ENCODE assay signal across 11 cellular contexts in genomic region chr12:46357438-46358324, GRCh38. TPM values are rescaled to one million over a fixed set of nuclear protein-coding genes. Genes with fewer than 3 reads are reported as not detected.
DNase-seq lines count a peak whose midpoint lies in the region; ATAC-seq, FAIRE-seq and TF ChIP-seq lines count a peak whose summit lies in the region.
"Had no signal": no experiment of that assay in that cellular context is flagged by ENCODE, and none has a peak within 500 bp of the region (broad histone marks: within the 10 kb centered on the region; RNA-seq: fewer than 3 reads in every experiment).

No MANE protein-coding gene starts in this region.

- no peaks in the 10 kb centered on the region for H3K4me1 ChIP-seq in DND-41 (ENCODE audit: insufficient read depth, low read length)
- no peaks in the 10 kb centered on the region for H3K4me1 ChIP-seq in mesodermal cell (ENCODE audit: control insufficient read depth, insufficient read depth, low read length, poor library complexity, severe bottlenecking)
- H3K4me1 ChIP-seq: colonic mucosa had no signal

- TF ChIP-seq RAD21 in Ishikawa (IDR thresholded peaks at IDR 0.05; ENCODE audit: low read depth) = no peak

- H3K9ac ChIP-seq in DND-41 (ENCODE audit: low read depth, low read length) = no peak overlapping the region
- H3K9ac ChIP-seq: parathyroid adenoma had no signal

- TF ChIP-seq CTCF in DND-41 (IDR thresholded peaks at IDR 0.05; ENCODE audit: borderline replicate concordance, extremely low read depth, low read length, poor library complexity, severe bottlenecking) (no peak), bronchial epithelial cell (IDR thresholded peaks at IDR 0.05; ENCODE audit: insufficient read depth, low read length, severe bottlenecking) (no peak)

- no peaks in the 10 kb centered on the region for H3K79me2 ChIP-seq in DND-41 (ENCODE audit: insufficient read depth, low read length)
- H3K79me2 ChIP-seq: parathyroid adenoma had no signal

- intact Hi-C loops in head of caudate nucleus (cut with DNase I) = no loop called here

- peaks cover 30% of the 10 kb centered on the region for H4K20me1 ChIP-seq in DND-41 (ENCODE audit: insufficient read depth, low read length)

- H2AFZ ChIP-seq in DND-41 (ENCODE audit: low read depth, low read length) = no peak overlapping the region
- H2AFZ ChIP-seq: parathyroid adenoma had no signal

- peak; percentile 8; the same call in 1 of the 2 replicates for TF ChIP-seq EP300 in Ishikawa (IDR thresholded peaks at IDR 0.05; ENCODE audit: borderline replicate concordance)

- DNase-seq in DND-41 = peak; percentile 18
- DNase-seq in bronchial epithelial cell (ENCODE audit: low read depth) = peak; percentile 97
- DNase-seq in head of caudate nucleus = no peak
- DNase-seq in Ammon's horn (ENCODE audit: low spot score) = no peak
- DNase-seq: colonic mucosa had no signal

- H3K27me3 ChIP-seq in DND-41 (ENCODE audit: insufficient read depth, low read length, poor library complexity) (no peaks in the 10 kb centered on the region), bronchial epithelial cell (ENCODE audit: control insufficient read depth, insufficient read depth, low read length) (no peaks in the 10 kb centered on the region)
- H3K27me3 ChIP-seq: colonic mucosa had no signal

- H3K4me2 ChIP-seq in DND-41 (ENCODE audit: insufficient read depth, low read length) = no peak overlapping the region

- H3K9me3 ChIP-seq in DND-41 (ENCODE audit: insufficient read depth, low read length, severe bottlenecking) (no peaks in the 10 kb centered on the region), mesodermal cell (ENCODE audit: control insufficient read depth, low read length) (no peaks in the 10 kb centered on the region)
- H3K9me3 ChIP-seq: colonic mucosa, thoracic aorta had no signal

- WGBS in mesodermal cell (ENCODE audit: insufficient coverage in 2 of 2), 2 experiments = 56 to 67% methylated on average over 6 of the region's 6 CpGs

- peak; percentile 92 for FAIRE-seq in bronchial epithelial cell (lab: Jason Lieb, UNC)

- ATAC-seq in DND-41 (ENCODE audit: insufficient read depth, low read depth) (peak; percentile 57), GM18517 (IDR thresholded peaks at IDR 0.05; ENCODE audit: unreplicated experiment) (no peak), GM19452 (IDR thresholded peaks at IDR 0.05; ENCODE audit: unreplicated experiment) (no peak)

- H3K4me3 ChIP-seq in DND-41 (ENCODE audit: low read depth in 1 of 2, low read length in 2 of 2) (no peak overlapping the region), bronchial epithelial cell (ENCODE audit: low read depth, low read length) (no peak overlapping the region), mesodermal cell (ENCODE audit: extremely low read depth, insufficient read depth, low read length, poor library complexity, severe bottlenecking) (no peak overlapping the region)
- H3K4me3 ChIP-seq: colonic mucosa, thoracic aorta had no signal

- H3K27ac ChIP-seq in DND-41 (ENCODE audit: low read length) (no peak overlapping the region), mesodermal cell (ENCODE audit: low read depth, low read length, severe bottlenecking) (peak overlapping the region; percentile 50)
- H3K27ac ChIP-seq: colonic mucosa, parathyroid adenoma, thoracic aorta had no signal

- H3K36me3 ChIP-seq in DND-41 (ENCODE audit: insufficient read depth, low read length) (peaks cover 37% of the 10 kb centered on the region), bronchial epithelial cell (ENCODE audit: control insufficient read depth, insufficient read depth, low read length) (peaks cover 8% of the 10 kb centered on the region), mesodermal cell (ENCODE audit: control insufficient read depth, insufficient read depth, low read length) (peaks cover 35% of the 10 kb centered on the region)

TF ChIP-seq in Ishikawa, 13 proteins besides CTCF, POLR2A, EP300 and RAD21:
- TF ChIP-seq TEAD4 (IDR thresholded peaks at IDR 0.05) (no peak), MAX (IDR thresholded peaks at IDR 0.05) (0 out of 2 replicates have a peak, but pooled peaks have one; percentile 2), TCF12 (IDR thresholded peaks at IDR 0.05; ENCODE audit: low read depth) (no peak), NFIC (IDR thresholded peaks at IDR 0.05) (0 out of 2 replicates have a peak, but pooled peaks have one; percentile 4), REST (IDR thresholded peaks at IDR 0.05; ENCODE audit: low read depth) (no peak), TAF1 (IDR thresholded peaks at IDR 0.05; ENCODE audit: low read depth) (no peak), ZBTB7A (IDR thresholded peaks at IDR 0.05; ENCODE audit: low read depth) (no peak), YY1 (IDR thresholded peaks at IDR 0.05; ENCODE audit: low read depth) (no peak), USF1 (IDR thresholded peaks at IDR 0.05) (no peak)

RNA-seq across cellular contexts. Expression of gene SLC38A2, which starts 14.9 kb away (rescaled TPM):
- 530 and 1,114 TPM in 2 replicates for total RNA-seq in bronchial epithelial cell
- polyA plus RNA-seq in mesodermal cell (2013, experiment 1 of 2) = 343 TPM
- 332 TPM for polyA plus RNA-seq in mesodermal cell (2013, experiment 2 of 2)

Comparison
In these comparisons a context has a peak if more than half of its experiments do, and no peak if none do; other contexts are left out.
1. DNase-seq: peak in DND-41 (single experiment) and bronchial epithelial cell (single experiment); none in head of caudate nucleus (0 of 42) and Ammon's horn (single experiment).